20 cellular contexts compared by ENCODE assay signal in the genomic region with DNA sequence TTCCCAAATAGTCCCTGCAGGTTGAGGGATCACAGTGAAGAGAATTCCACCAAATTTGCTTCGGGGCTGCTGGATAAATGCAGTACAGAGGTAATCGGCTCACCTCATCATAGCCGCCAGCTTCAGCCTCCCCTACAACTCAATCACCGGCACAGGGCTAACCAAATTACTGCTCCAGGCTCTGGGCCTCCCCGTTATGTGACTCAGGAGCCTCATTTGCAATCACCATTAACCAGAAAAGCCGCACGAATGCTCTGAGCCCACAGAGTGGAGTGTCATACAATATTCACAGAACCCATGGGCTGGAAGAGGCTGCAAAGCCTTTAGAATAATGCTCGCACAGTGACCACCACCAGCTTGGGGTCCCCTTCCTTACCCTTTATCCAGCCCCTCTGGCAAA.
"Had no signal": no experiment of that assay in that cellular context is flagged by ENCODE, and none has a peak within 500 bp of the region (broad histone marks: within the 10 kb centered on the region; RNA-seq: fewer than 3 reads in every experiment).

No MANE protein-coding gene starts in this region.

- H3K4me3 Mint-ChIP-seq: activated CD8-positive, alpha-beta T cell treated with anti-CD3 and anti-CD28 coated beads, Interleukin-2, amount 10 ng/mL, durations not matched to agents 7 days and 5 days; activated T-helper 1 cell treated with anti-CD3 and anti-CD28 coated beads, Interleukin-12 subunit alpha, Interleukin-12 subunit beta, Interleukin-2, Interleukin-4 antibody, amounts not matched to agents 30 ng/mL and 10 ng/mL and 1 ng/mL, durations not matched to agents 14 hours and 24 hours and 36 hours; dendritic cell treated with granulocyte-macrophage colony-stimulating factor and Interleukin-4, amounts not matched to agents 40 ng/mL and 50 ng/mL, for 4 days; mesothelial cell of epicardium; type B pancreatic cell had no signal

- H3K36me3 Mint-ChIP-seq: activated naive CD4-positive, alpha-beta T cell treated with anti-CD3 and anti-CD28 coated beads, Interleukin-2, amount 50 U/mL, for 24 hours; mesothelial cell of epicardium; natural killer cell; type B pancreatic cell had no signal

- DNase-seq: activated CD4-positive, alpha-beta T cell treated with anti-CD3 and anti-CD28 coated beads, Interleukin-2, amount 50 U/mL, for 1 hour; activated CD4-positive, CD25-positive, alpha-beta regulatory T cell treated with anti-CD3 and anti-CD28 coated beads, Interleukin-2, amount 50 U/mL, for 72 hours; activated CD8-positive, alpha-beta T cell treated with anti-CD3 and anti-CD28 coated beads, Interleukin-2, amount 10 ng/mL, durations not matched to agents 7 days and 5 days; activated gamma-delta T cell treated with Interleukin-2 at 50 U/mL for 16 hours; anterior cingulate cortex; brain microvascular endothelial cell; caudate nucleus; effector CD4-positive, alpha-beta T cell; heart right ventricle; left lung; natural killer cell; stimulated activated CD4-positive, alpha-beta T cell treated with anti-CD3 and anti-CD28 coated beads, Interleukin-4, amount 100 ng/mL, for 24 hours; stimulated activated naive CD4-positive, alpha-beta T cell treated with Interleukin-2 at 50 U/mL for 16 hours; WERI-Rb-1 had no signal

- H3K9me3 Mint-ChIP-seq: activated naive CD4-positive, alpha-beta T cell treated with anti-CD3 and anti-CD28 coated beads, Interleukin-2, amount 50 U/mL, for 24 hours; activated T-helper 1 cell treated with anti-CD3 and anti-CD28 coated beads, Interleukin-12 subunit alpha, Interleukin-12 subunit beta, Interleukin-2, Interleukin-4 antibody, amounts not matched to agents 30 ng/mL and 10 ng/mL and 1 ng/mL, durations not matched to agents 14 hours and 24 hours and 36 hours; dendritic cell treated with granulocyte-macrophage colony-stimulating factor and Interleukin-4, amounts not matched to agents 40 ng/mL and 50 ng/mL, for 4 days; mesothelial cell of epicardium; natural killer cell; type B pancreatic cell had no signal

- H3K27ac Mint-ChIP-seq: activated CD8-positive, alpha-beta T cell treated with anti-CD3 and anti-CD28 coated beads, Interleukin-2, amount 10 ng/mL, durations not matched to agents 7 days and 5 days; activated naive CD4-positive, alpha-beta T cell treated with anti-CD3 and anti-CD28 coated beads, Interleukin-2, amount 50 U/mL, for 24 hours; activated T-helper 1 cell treated with anti-CD3 and anti-CD28 coated beads, Interleukin-12 subunit alpha, Interleukin-12 subunit beta, Interleukin-2, Interleukin-4 antibody, amounts not matched to agents 30 ng/mL and 10 ng/mL and 1 ng/mL, durations not matched to agents 14 hours and 24 hours and 36 hours; dendritic cell treated with granulocyte-macrophage colony-stimulating factor and Interleukin-4, amounts not matched to agents 40 ng/mL and 50 ng/mL, for 4 days; mesothelial cell of epicardium; progenitor cell of endocrine pancreas; type B pancreatic cell had no signal

- H3K27me3 Mint-ChIP-seq: activated naive CD4-positive, alpha-beta T cell treated with anti-CD3 and anti-CD28 coated beads, Interleukin-2, amount 50 U/mL, for 24 hours had no signal
